ENCODE assay signal across 19 cellular contexts in genomic region chr20:16125810-16126209, GRCh38.
DNase-seq lines count a peak whose midpoint lies in the region; ATAC-seq, FAIRE-seq and TF ChIP-seq lines count a peak whose summit lies in the region.
"Had no signal": no experiment of that assay in that cellular context is flagged by ENCODE, and none has a peak within 500 bp of the region (broad histone marks: within the 10 kb centered on the region; RNA-seq: fewer than 3 reads in every experiment).

No MANE protein-coding gene starts in this region.

- DNase-seq in HS-27A (ENCODE audit: low read depth) (peak; percentile 15), bronchial epithelial cell (ENCODE audit: low read depth) (peak; percentile 58), left lung (no peak), thoracic aorta (ENCODE audit: low spot score) (no peak), NCI-H446 treated with DMSO at 0.1 percent for 48 hours (lab: John Stamatoyannopoulos, UW) (no peak), GM10248 (ENCODE audit: extremely low spot score) (no peak)
- DNase-seq: activated B cell treated with CpG ODN at 0.5 μM for 24 hours; activated CD8-positive, alpha-beta memory T cell treated with anti-CD3 and anti-CD28 coated beads for 24 hours; activated naive CD4-positive, alpha-beta T cell treated with anti-CD3 and anti-CD28 coated beads, Interleukin-2, amount 50 U/mL, for 16 hours; activated T-cell treated with anti-CD3 and anti-CD28 coated beads, Interleukin-2, amount 50 U/mL, for 48 hours; endodermal cell; NCI-H774; retina had no signal

- no peak for TF ChIP-seq CTCF in bronchial epithelial cell (IDR thresholded peaks at IDR 0.05; ENCODE audit: insufficient read depth, low read length, severe bottlenecking)
- no peak for TF ChIP-seq CTCF in left lung (IDR thresholded peaks at IDR 0.05)
- no peak for TF ChIP-seq CTCF in thoracic aorta (IDR thresholded peaks at IDR 0.05)
- no peak for TF ChIP-seq CTCF in GM10248 (IDR thresholded peaks at IDR 0.05; ENCODE audit: control extremely low read depth, extremely low read depth, low read depth, missing control alignments)

- H3K27me3 ChIP-seq in bronchial epithelial cell (ENCODE audit: control insufficient read depth, insufficient read depth, low read length) (no peaks in the 10 kb centered on the region), left lung (no peaks in the 10 kb centered on the region), thoracic aorta (replicated peaks; ENCODE audit: insufficient read depth) (no peaks in the 10 kb centered on the region)

- FAIRE-seq in bronchial epithelial cell (lab: Jason Lieb, UNC), result no peak
- FAIRE-seq: astrocyte, keratinocyte had no signal

- no peaks in the 10 kb centered on the region for H3K4me1 ChIP-seq in left lung
- H3K4me1 ChIP-seq in thoracic aorta (ENCODE audit: control insufficient read depth in 1 of 2, low read depth in 2 of 2), result peaks cover 0 to 8% of the 10 kb centered on the region in 2 donors
- H3K4me1 ChIP-seq: HAP-1 had no signal

- H3K4me3 ChIP-seq in bronchial epithelial cell (ENCODE audit: low read depth, low read length), result no peak overlapping the region
- H3K4me3 ChIP-seq in left lung, result no peak overlapping the region
- no peak overlapping the region for H3K4me3 ChIP-seq in thoracic aorta
- H3K4me3 ChIP-seq: HAP-1, SK-N-MC had no signal

- H3K27ac ChIP-seq in left lung (no peak overlapping the region), thoracic aorta (peak overlapping the region; percentile 5 to 10)
- H3K27ac ChIP-seq: SK-N-MC had no signal

- H3K36me3 ChIP-seq in bronchial epithelial cell (ENCODE audit: control insufficient read depth, insufficient read depth, low read length) (no peaks in the 10 kb centered on the region), left lung (no peaks in the 10 kb centered on the region), thoracic aorta (no peaks in the 10 kb centered on the region)
- H3K36me3 ChIP-seq: HAP-1 had no signal

- intact Hi-C loops in left lung (cut with DNase I), result no loop called here

- CTCF ChIA-PET in GM10248 (lab: Yijun Ruan, JAX), result interaction anchor here (1.0 to 1.9 kb wide), 2 partner anchors 11 to 331 kb away, joined by 3 to 6 read pairs; no protein-coding TSS in a partner anchor

- ATAC-seq in left lung (peak; percentile 90), thoracic aorta (ENCODE audit: insufficient number of reproducible peaks, low FRiP score, low read depth) (no peak), HG03378 (IDR thresholded peaks at IDR 0.05; ENCODE audit: unreplicated experiment) (no peak)
- ATAC-seq: stimulated activated effector memory CD8-positive, alpha-beta T cell treated with anti-CD3 and anti-CD28 coated beads, Interleukin-12 subunit alpha, Interleukin-12 subunit beta, amount 100 ng/mL, for 72 hours had no signal

- H3K9me3 ChIP-seq in left lung (no peaks in the 10 kb centered on the region), thoracic aorta (no peaks in the 10 kb centered on the region)
- H3K9me3 ChIP-seq: HAP-1 had no signal

- POLR2A ChIA-PET in GM10248 (lab: Yijun Ruan, JAX), result no interaction called here

Comparison
In these comparisons a context has a peak if more than half of its experiments do, and no peak if none do; other contexts are left out.
1. DNase-seq: peak in HS-27A (single experiment) and bronchial epithelial cell (single experiment); none in left lung (0 of 2), thoracic aorta (single experiment), NCI-H446 treated with DMSO at 0.1 percent for 48 hours (single experiment) and GM10248 (single experiment).
2. H3K27ac ChIP-seq: peak in thoracic aorta (2 of 2); none in left lung (0 of 2).